1 cellular context compared by ENCODE assay signal in genomic region chr10:47264797-47265281, GRCh38.
TF ChIP-seq lines count a peak whose summit lies in the region.

No MANE protein-coding gene starts in this region.

TF ChIP-seq in GM23338, 12 proteins besides CTCF, POLR2A, EP300 and RAD21 (continued from another document):
- TF ChIP-seq REST (IDR thresholded peaks at IDR 0.05; ENCODE audit: unreplicated experiment) (no peak), EZH2 (IDR thresholded peaks at IDR 0.05; ENCODE audit: low read depth, unreplicated experiment) (no peak), ZNF114 (CRISPR knock-in tag; IDR thresholded peaks at IDR 0.05) (no peak)
TF ChIP-seq in GM23338: peak in this region for 0.
